In genomic region chr3:149269687-149270086, GRCh38 we compare ENCODE assay signal across 1 cellular context.
TF ChIP-seq lines count a peak whose summit lies in the region.

No MANE protein-coding gene starts in this region.

TF ChIP-seq in IMR-90, 13 proteins besides CTCF, POLR2A, EP300 and RAD21 (continued from another document):
- no peak for TF ChIP-seq USF2 (IDR thresholded peaks at IDR 0.05; ENCODE audit: low read depth, low read length)
